8 cellular contexts compared by ENCODE assay signal in the genomic region with DNA sequence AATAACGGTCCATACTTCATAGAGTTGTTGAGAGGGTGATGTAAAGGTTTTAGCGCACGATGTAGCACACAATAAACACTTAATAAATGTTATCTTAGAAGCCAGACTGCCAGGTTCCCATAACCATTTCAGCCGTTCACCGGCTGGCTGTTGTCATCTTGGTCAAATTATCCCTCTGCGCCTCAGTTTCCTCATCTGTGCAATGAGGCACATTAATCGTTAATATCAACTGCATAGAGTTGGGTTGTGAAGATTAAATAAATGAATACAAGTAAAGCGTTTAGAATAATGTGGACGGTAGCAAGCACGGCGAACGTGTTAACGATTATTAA. TPM values are rescaled to one million over a fixed set of nuclear protein-coding genes. Genes with fewer than 3 reads are reported as not detected.
DNase-seq lines count a peak whose midpoint lies in the region; ATAC-seq, FAIRE-seq and TF ChIP-seq lines count a peak whose summit lies in the region.

No MANE protein-coding gene starts in this region.

- peaks cover 13% of the 10 kb centered on the region for H3K36me3 Mint-ChIP-seq in activated naive CD8-positive, alpha-beta T cell

- no peaks in the 10 kb centered on the region for H3K27me3 Mint-ChIP-seq in activated naive CD8-positive, alpha-beta T cell

- H3K4me2 ChIP-seq in SK-N-SH = peak overlapping the region; percentile 83
- peak overlapping the region; percentile 93 for H3K4me2 ChIP-seq in keratinocyte (ENCODE audit: control insufficient read depth, extremely low read depth, insufficient read depth, low read depth, low read length)

- CTCF ChIA-PET in SK-N-SH (lab: Yijun Ruan, JAX) = interaction anchor here (0.7 to 5.2 kb wide), 4 partner anchors 10 to 163 kb away, joined by 3 to 41 read pairs (median 3); no protein-coding TSS in a partner anchor

- POLR2A ChIA-PET in SK-N-SH (lab: Yijun Ruan, JAX) = no interaction called here

- dilution Hi-C loops in keratinocyte (cut with MboI; ENCODE audit: extremely low pct_ligation_motif_present, low sequenced_read_pairs) = no loop called here

- no peaks in the 10 kb centered on the region for H3F3A ChIP-seq in SK-N-SH (replicated peaks; ENCODE audit: insufficient read depth)

- no peak for TF ChIP-seq POLR2A in suprapubic skin (IDR thresholded peaks at IDR 0.05)

- H3K4me3 ChIP-seq in SK-N-SH (ENCODE audit: low read depth in 2 of 2, low read length in 1 of 2) = peak overlapping the region; percentile 99 to 100
- H3K4me3 ChIP-seq in keratinocyte (ENCODE audit: control insufficient read depth in 2 of 3, extremely low read depth in 1 of 3, insufficient read depth in 2 of 3, low read depth in 1 of 3, low read length in 3 of 3) = peak overlapping the region; percentile 90 to 99 (median 99)
- peak overlapping the region; percentile 93 for H3K4me3 ChIP-seq in suprapubic skin

- H4K20me1 ChIP-seq in SK-N-SH (ENCODE audit: insufficient read depth) (no peaks in the 10 kb centered on the region; the same call in 1 of the 2 replicates), keratinocyte (ENCODE audit: control insufficient read depth, extremely low read depth, insufficient read depth, low read length) (peaks cover 6% of the 10 kb centered on the region)

- no peak for FAIRE-seq in keratinocyte (lab: Jason Lieb, UNC)

- H3K4me3 Mint-ChIP-seq in activated naive CD8-positive, alpha-beta T cell = peak overlapping the region; percentile 95

- peak overlapping the region; percentile 92 for H3K27ac Mint-ChIP-seq in activated naive CD8-positive, alpha-beta T cell

- WGBS in SK-N-SH (ENCODE audit: low lambda C conversion rate) = 17% methylated on average over 13 of the region's 13 CpGs
- 28% methylated on average over 13 of the region's 13 CpGs for WGBS in suprapubic skin

- H3K9me2 ChIP-seq in SK-N-SH = no peaks in the 10 kb centered on the region

- peaks cover 51% of the 10 kb centered on the region for H3K79me2 ChIP-seq in SK-N-SH (ENCODE audit: insufficient read depth)
- peaks cover 45% of the 10 kb centered on the region for H3K79me2 ChIP-seq in keratinocyte (ENCODE audit: control insufficient read depth, insufficient read depth, low read length)

- peaks cover 4% of the 10 kb centered on the region for H3K9me1 ChIP-seq in keratinocyte (ENCODE audit: control insufficient read depth, extremely low read depth, insufficient read depth, low read length)

- peaks cover 52% of the 10 kb centered on the region for H3K4me1 Mint-ChIP-seq in activated naive CD8-positive, alpha-beta T cell (ENCODE audit: low read depth)

- H2AFZ ChIP-seq in SK-N-SH (ENCODE audit: low read depth) (peak overlapping the region; percentile 96), keratinocyte (ENCODE audit: control insufficient read depth, low read length) (peak overlapping the region; percentile 96)

- TF ChIP-seq RAD21 in SK-N-SH (IDR thresholded peaks at IDR 0.05; ENCODE audit: low read length) = no peak

- H3K27me3 ChIP-seq in SK-N-SH (ENCODE audit: insufficient read depth) (no peaks in the 10 kb centered on the region), keratinocyte (ENCODE audit: control insufficient read depth, extremely low read depth, insufficient read depth, low read length) (no peaks in the 10 kb centered on the region), suprapubic skin (no peaks in the 10 kb centered on the region)

- H3K36me3 ChIP-seq in SK-N-SH (replicated peaks in 1 of 2; ENCODE audit: control insufficient read depth in 1 of 2, insufficient read depth in 2 of 2, low read length in 1 of 2) (peaks cover 4 to 10% of the 10 kb centered on the region in 2 experiments), keratinocyte (ENCODE audit: control insufficient read depth in 2 of 2, extremely low read depth in 1 of 2, insufficient read depth in 2 of 2, low read length in 2 of 2) (peaks cover 1 to 16% of the 10 kb centered on the region in 2 experiments), suprapubic skin (no peaks in the 10 kb centered on the region)

- peaks cover 12 to 30% of the 10 kb centered on the region in 2 experiments; a peak in 3 of 4 replicates for H3K4me1 ChIP-seq in SK-N-SH (ENCODE audit: control insufficient read depth in 1 of 2, insufficient read depth in 2 of 2, low read depth in 1 of 2, low read length in 1 of 2)
- peaks cover 33% of the 10 kb centered on the region for H3K4me1 ChIP-seq in keratinocyte (ENCODE audit: control insufficient read depth, extremely low read depth, insufficient read depth, low read length)
- H3K4me1 ChIP-seq in suprapubic skin = peaks cover 48% of the 10 kb centered on the region

- H3K27ac ChIP-seq in SK-N-SH (ENCODE audit: low read depth in 2 of 2, low read length in 1 of 2) = peak overlapping the region; percentile 16 to 67; a peak in 2 of 4 replicates
- H3K27ac ChIP-seq in keratinocyte (ENCODE audit: control insufficient read depth, insufficient read depth, low read length) = peak overlapping the region; percentile 64
- H3K27ac ChIP-seq in suprapubic skin = peak overlapping the region; percentile 89

- ATAC-seq in SK-N-SH treated with all-trans-retinoic acid at 6 μM for 48 hours (no peak), HG03439 (IDR thresholded peaks at IDR 0.05; ENCODE audit: unreplicated experiment) (no peak)

- DNase-seq in SK-N-SH (no peak), keratinocyte (ENCODE audit: low read depth, low spot score) (no peak), suprapubic skin (ENCODE audit: low spot score in 2 of 2) (no peak), H4 (ENCODE audit: low spot score) (no peak), AML-193 (lab: John Stamatoyannopoulos, UW) (no peak)

- H3K9me3 Mint-ChIP-seq in activated naive CD8-positive, alpha-beta T cell (ENCODE audit: low read depth) = no peaks in the 10 kb centered on the region

- no peak for TF ChIP-seq EP300 in SK-N-SH (IDR thresholded peaks at IDR 0.05; ENCODE audit: borderline replicate concordance in 1 of 2, low read depth in 1 of 2, low read length in 1 of 2)
- peak; percentile 35 for TF ChIP-seq EP300 in suprapubic skin (IDR thresholded peaks at IDR 0.05)

- peak overlapping the region; percentile 83 for H3K9ac ChIP-seq in SK-N-SH
- peak overlapping the region; percentile 93 for H3K9ac ChIP-seq in keratinocyte (ENCODE audit: control insufficient read depth, extremely low read depth, insufficient read depth, low read length)

- no peaks in the 10 kb centered on the region for H3K9me3 ChIP-seq in SK-N-SH
- no peaks in the 10 kb centered on the region for H3K9me3 ChIP-seq in keratinocyte (ENCODE audit: control insufficient read depth, low read depth, low read length)
- H3K9me3 ChIP-seq in suprapubic skin = no peaks in the 10 kb centered on the region

- TF ChIP-seq CTCF in SK-N-SH (IDR thresholded peaks at IDR 0.05) = no peak
- TF ChIP-seq CTCF in keratinocyte (optimal IDR thresholded peaks at IDR 0.05 in 1 of 3, IDR thresholded peaks at IDR 0.05 in 1 of 3, conservative IDR thresholded peaks at IDR 0.05 in 1 of 3; ENCODE audit: extremely low read depth in 1 of 3, insufficient read depth in 2 of 3, low read length in 3 of 3) = no peak
- no peak for TF ChIP-seq CTCF in suprapubic skin (IDR thresholded peaks at IDR 0.05)

TF ChIP-seq in SK-N-SH, 30 proteins besides CTCF, POLR2A, EP300 and RAD21:
- TF ChIP-seq TEAD4 (IDR thresholded peaks at IDR 0.05; ENCODE audit: borderline replicate concordance, insufficient read depth) (no peak), ELF1 (IDR thresholded peaks at IDR 0.05) (no peak), CHD2 (IDR thresholded peaks at IDR 0.05; ENCODE audit: low read length, partially characterized antibody) (no peak), FOSL2 (IDR thresholded peaks at IDR 0.05; ENCODE audit: borderline replicate concordance, low read depth) (no peak), NFIC (IDR thresholded peaks at IDR 0.05; ENCODE audit: borderline replicate concordance) (no peak)
- TF ChIP-seq, protein P1, sequence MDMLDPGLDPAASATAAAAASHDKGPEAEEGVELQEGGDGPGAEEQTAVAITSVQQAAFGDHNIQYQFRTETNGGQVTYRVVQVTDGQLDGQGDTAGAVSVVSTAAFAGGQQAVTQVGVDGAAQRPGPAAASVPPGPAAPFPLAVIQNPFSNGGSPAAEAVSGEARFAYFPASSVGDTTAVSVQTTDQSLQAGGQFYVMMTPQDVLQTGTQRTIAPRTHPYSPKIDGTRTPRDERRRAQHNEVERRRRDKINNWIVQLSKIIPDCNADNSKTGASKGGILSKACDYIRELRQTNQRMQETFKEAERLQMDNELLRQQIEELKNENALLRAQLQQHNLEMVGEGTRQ (IDR thresholded peaks at IDR 0.05; ENCODE audit: borderline replicate concordance, low read depth, low read length) = no peak

TF ChIP-seq in SK-N-SH treated with all-trans-retinoic acid at 6 μM for 48 hours, 23 proteins besides CTCF, POLR2A, EP300 and RAD21 (continues in another document):
- TF ChIP-seq GLIS3 (CRISPR knock-in tag; IDR thresholded peaks at IDR 0.05) = no peak
- no peak for TF ChIP-seq TOX (CRISPR knock-in tag; IDR thresholded peaks at IDR 0.05; ENCODE audit: borderline replicate concordance)
- TF ChIP-seq TCF4 (CRISPR knock-in tag; IDR thresholded peaks at IDR 0.05; ENCODE audit: borderline replicate concordance) = no peak
- TF ChIP-seq ZNF70 (CRISPR knock-in tag; IDR thresholded peaks at IDR 0.05) = no peak
- no peak for TF ChIP-seq ISL1 (CRISPR knock-in tag; IDR thresholded peaks at IDR 0.05)
- TF ChIP-seq ZNF565 (CRISPR knock-in tag; conservative IDR thresholded peaks at IDR 0.05; ENCODE audit: low read depth) = no peak
- TF ChIP-seq PPARA (CRISPR knock-in tag; IDR thresholded peaks at IDR 0.05; ENCODE audit: borderline replicate concordance) = no peak
- TF ChIP-seq ESRRG (CRISPR knock-in tag; IDR thresholded peaks at IDR 0.05) = no peak

RNA-seq across cellular contexts. Expression of a gene that starts 0.4 kb away (rescaled TPM):
- polyA plus RNA-seq in SK-N-SH (2012; rRNA removed) = 86.0 and 103 TPM in 2 replicates
- polyA plus RNA-seq in SK-N-SH (2012; cell fraction: cytosol; rRNA removed) = 82.3 and 106 TPM in 2 replicates
- 67.8 and 70.6 TPM in 2 replicates for polyA plus RNA-seq in SK-N-SH (2012; cell fraction: nucleus; rRNA removed)
- polyA plus RNA-seq in keratinocyte = 32.0 to 269 TPM (median 58.5 TPM) in 3 replicates
- 47.0 TPM for polyA plus RNA-seq in keratinocyte (2011; ENCODE audit: low read depth)
- polyA plus RNA-seq in keratinocyte (2011; cell fraction: cytosol; rRNA removed) = 178 and 215 TPM in 2 replicates
- 165 and 190 TPM in 2 replicates for polyA plus RNA-seq in keratinocyte (2011; cell fraction: nucleus; rRNA removed)
- 136 and 175 TPM in 2 replicates for polyA plus RNA-seq in keratinocyte (2012; ENCODE audit: low replicate concordance)
- 55.5 to 139 TPM (median 102 TPM) in 3 replicates for polyA minus RNA-seq in keratinocyte
- 67.3 TPM for polyA minus RNA-seq in keratinocyte (2011; cell fraction: cytosol; rRNA and poly(A)+ RNA removed)
- 22.7 and 47.0 TPM in 2 replicates for polyA minus RNA-seq in keratinocyte (2011; cell fraction: nucleus; rRNA and poly(A)+ RNA removed)
- 100 to 1,000 TPM; 106 to 186 (median 142) TPM for total RNA-seq in suprapubic skin
- total RNA-seq in H4 (2014; rRNA removed; shearing (Covaris generic)) = 69.2 and 92.5 TPM in 2 replicates
